ENCODE assay signal across 24 cellular contexts in the genomic region with DNA sequence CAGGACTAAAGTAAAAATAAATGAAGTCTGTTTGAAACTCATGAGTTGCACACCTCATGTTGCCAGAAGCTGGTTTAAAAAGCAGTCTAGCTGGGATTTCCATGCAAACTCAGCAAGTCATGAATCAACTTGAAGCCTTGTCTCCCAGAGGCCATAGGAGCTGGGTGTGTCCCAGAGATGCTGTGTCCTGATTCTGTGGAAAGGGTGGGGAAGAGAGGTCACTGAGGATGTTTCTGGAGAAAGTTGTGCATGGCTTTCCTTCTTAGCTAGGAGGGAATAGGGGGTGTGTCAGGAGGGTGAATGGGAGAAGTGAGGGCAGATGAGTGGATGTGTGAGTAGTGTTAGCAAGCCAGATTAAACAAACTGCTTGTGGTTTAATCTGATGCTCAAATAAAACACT.
DNase-seq lines count a peak whose midpoint lies in the region; FAIRE-seq and TF ChIP-seq lines count a peak whose summit lies in the region.
"Had no signal": no experiment of that assay in that cellular context is flagged by ENCODE, and none has a peak within 500 bp of the region (broad histone marks: within the 10 kb centered on the region; RNA-seq: fewer than 3 reads in every experiment).

No MANE protein-coding gene starts in this region.

- no peaks in the 10 kb centered on the region for H3K9me2 ChIP-seq in GM23248 (ENCODE audit: insufficient read depth)

- in situ Hi-C loops in GM23248 (cut with MboI) = no loop called here

- POLR2A ChIA-PET in RWPE1 (lab: Yijun Ruan, JAX; ENCODE audit: low non-redundant PET) = no interaction called here

- no peak overlapping the region for H3K4me3 ChIP-seq in GM23248
- H3K4me3 ChIP-seq in epithelial cell of esophagus (ENCODE audit: low read length) = no peak overlapping the region
- no peak overlapping the region for H3K4me3 ChIP-seq in keratinocyte (ENCODE audit: control insufficient read depth in 2 of 3, extremely low read depth in 1 of 3, insufficient read depth in 2 of 3, low read depth in 1 of 3, low read length in 3 of 3)
- H3K4me3 ChIP-seq in WERI-Rb-1 (ENCODE audit: low read depth, low read length) = no peak overlapping the region
- H3K4me3 ChIP-seq: A549 had no signal

- no peak for TF ChIP-seq POLR2A in erythroblast (IDR thresholded peaks at IDR 0.05; ENCODE audit: low read length)

- dilution Hi-C loops in keratinocyte (cut with MboI; ENCODE audit: extremely low pct_ligation_motif_present, low sequenced_read_pairs) = no loop called here

- H3K4me1 ChIP-seq in GM23248 (ENCODE audit: insufficient read depth) (peaks cover 21% of the 10 kb centered on the region), keratinocyte (ENCODE audit: control insufficient read depth, extremely low read depth, insufficient read depth, low read length) (peaks cover 53% of the 10 kb centered on the region)
- H3K4me1 ChIP-seq: A549 had no signal

- no peaks in the 10 kb centered on the region for H3K36me3 ChIP-seq in GM23248 (ENCODE audit: low read depth)
- H3K36me3 ChIP-seq in keratinocyte (ENCODE audit: control insufficient read depth in 2 of 2, extremely low read depth in 1 of 2, insufficient read depth in 2 of 2, low read length in 2 of 2) = peaks cover 1 to 10% of the 10 kb centered on the region in 2 experiments
- H3K36me3 ChIP-seq in WERI-Rb-1 = no peaks in the 10 kb centered on the region

- H3K9me3 ChIP-seq in GM23248 (ENCODE audit: low read depth) (no peaks in the 10 kb centered on the region), keratinocyte (ENCODE audit: control insufficient read depth, low read depth, low read length) (no peaks in the 10 kb centered on the region), WERI-Rb-1 (ENCODE audit: severe bottlenecking) (no peaks in the 10 kb centered on the region)
- H3K9me3 ChIP-seq: A549 had no signal

- TF ChIP-seq CTCF in RWPE1 (conservative IDR thresholded peaks at IDR 0.05; ENCODE audit: low read depth) (no peak), epithelial cell of esophagus (IDR thresholded peaks at IDR 0.05; ENCODE audit: insufficient read depth, low read depth, low read length, missing control alignments) (no peak), keratinocyte (optimal IDR thresholded peaks at IDR 0.05 in 1 of 3, IDR thresholded peaks at IDR 0.05 in 1 of 3, conservative IDR thresholded peaks at IDR 0.05 in 1 of 3; ENCODE audit: extremely low read depth in 1 of 3, insufficient read depth in 2 of 3, low read length in 3 of 3) (no peak), WERI-Rb-1 (IDR thresholded peaks at IDR 0.05; ENCODE audit: low read depth, low read length) (no peak)

- H3K27me3 ChIP-seq in GM23248 (replicated peaks; ENCODE audit: insufficient read depth) (no peaks in the 10 kb centered on the region), keratinocyte (ENCODE audit: control insufficient read depth, extremely low read depth, insufficient read depth, low read length) (no peaks in the 10 kb centered on the region), WERI-Rb-1 (ENCODE audit: insufficient read depth, low read depth, severe bottlenecking) (no peaks in the 10 kb centered on the region)

- CTCF ChIA-PET in RWPE1 (lab: Yijun Ruan, JAX) = interaction anchor here (0.6 kb wide), 2 partner anchors 603 to 645 kb away, joined by 3 to 6 read pairs; no protein-coding TSS in a partner anchor

- H3K79me2 ChIP-seq in GM23248 (ENCODE audit: insufficient read depth) (no peaks in the 10 kb centered on the region), keratinocyte (ENCODE audit: control insufficient read depth, insufficient read depth, low read length) (peaks cover 4% of the 10 kb centered on the region)

- H4K20me1 ChIP-seq in GM23248 (ENCODE audit: insufficient read depth) (no peaks in the 10 kb centered on the region), keratinocyte (ENCODE audit: control insufficient read depth, extremely low read depth, insufficient read depth, low read length) (no peaks in the 10 kb centered on the region)

- H3K4me2 ChIP-seq in GM23248 (ENCODE audit: unreplicated experiment) (no peak overlapping the region), keratinocyte (ENCODE audit: control insufficient read depth, extremely low read depth, insufficient read depth, low read depth, low read length) (peak overlapping the region; percentile 26)
- H3K4me2 ChIP-seq: A549 had no signal

- H2AFZ ChIP-seq in GM23248 (no peak overlapping the region), keratinocyte (ENCODE audit: control insufficient read depth, low read length) (no peak overlapping the region)

- DNase-seq in GM23248 = peak; percentile 11
- peak; percentile 30 for DNase-seq in RWPE1 (ENCODE audit: low spot score)
- DNase-seq in epithelial cell of esophagus (ENCODE audit: low read depth) = peak; percentile 93
- peak; percentile 64 for DNase-seq in keratinocyte (ENCODE audit: low read depth, low spot score)
- DNase-seq in activated T-cell treated with anti-CD3 and anti-CD28 coated beads, Interleukin-2, amount 50 U/mL, for 48 hours = no peak
- no peak for DNase-seq in activated CD4-positive, CD25-positive, alpha-beta regulatory T cell (lab: John Stamatoyannopoulos, UW)
- no peak for DNase-seq in erythroblast (lab: John Stamatoyannopoulos, UW)
- no peak for DNase-seq in WERI-Rb-1
- DNase-seq: Calu3; CD4-positive, alpha-beta T cell; EL; GOT3; Kasumi-1; NCI-H1092 treated with DMSO at 0.1 percent for 48 hours; NCI-H2081 treated with DMSO at 0.1 percent for 48 hours; NCI-H446 treated with DMSO at 0.1 percent for 48 hours; NCI-H748 treated with DMSO at 0.1 percent for 48 hours; NK-92 treated with Interleukin-12 subunit alpha and Interleukin-12 subunit beta, amount 100 ng/mL, for 24 hours; SHP77 treated with DMSO at 0.1 percent for 48 hours had no signal

- peaks cover 17% of the 10 kb centered on the region; the same call in 1 of the 2 replicates for H3F3A ChIP-seq in GM23248 (ENCODE audit: insufficient read depth)

- no peak overlapping the region for H3K9ac ChIP-seq in GM23248
- peak overlapping the region; percentile 52 for H3K9ac ChIP-seq in keratinocyte (ENCODE audit: control insufficient read depth, extremely low read depth, insufficient read depth, low read length)

- H3K27ac ChIP-seq in GM23248 (no peak overlapping the region), RWPE1 (peak overlapping the region; percentile 54; the same call in 1 of the 2 replicates), keratinocyte (ENCODE audit: control insufficient read depth, insufficient read depth, low read length) (peak overlapping the region; percentile 99), WERI-Rb-1 (no peak overlapping the region)
- H3K27ac ChIP-seq: A549 had no signal

- FAIRE-seq in keratinocyte (lab: Jason Lieb, UNC) = peak; percentile 77
- FAIRE-seq: A549, GM12892, GM18507, HTR-8/SVneo, RCC 7860 had no signal

- H3K9me1 ChIP-seq in keratinocyte (ENCODE audit: control insufficient read depth, extremely low read depth, insufficient read depth, low read length) = no peaks in the 10 kb centered on the region

Comparison
In these comparisons a context has a peak if more than half of its experiments do, and no peak if none do; other contexts are left out.
1. DNase-seq: peak in GM23248 (single experiment), RWPE1 (single experiment), epithelial cell of esophagus (single experiment) and keratinocyte (single experiment); none in activated T-cell treated with anti-CD3 and anti-CD28 coated beads, Interleukin-2, amount 50 U/mL, for 48 hours (0 of 2), activated CD4-positive, CD25-positive, alpha-beta regulatory T cell (0 of 4), erythroblast (0 of 2) and WERI-Rb-1 (single experiment).
2. H3K27ac ChIP-seq: peak in RWPE1 (single experiment) and keratinocyte (single experiment); none in GM23248 (single experiment) and WERI-Rb-1 (single experiment).